19 cellular contexts compared by ENCODE assay signal in genomic region chr17:47238321-47239010, GRCh38. TPM values are rescaled to one million over a fixed set of nuclear protein-coding genes. Genes with fewer than 3 reads are reported as not detected.
A peak's percentile ranks its signal among the peaks of the same experiment; 100 is the strongest.
DNase-seq lines count a peak whose midpoint lies in the region; ATAC-seq, FAIRE-seq and TF ChIP-seq lines count a peak whose summit lies in the region.
"Had no signal": no experiment of that assay in that cellular context is flagged by ENCODE, and none has a peak within 500 bp of the region (broad histone marks: within the 10 kb centered on the region; RNA-seq: fewer than 3 reads in every experiment).

No MANE protein-coding gene starts in this region.

- H3K4me3 ChIP-seq in left ventricle myocardium inferior (no peak overlapping the region), H7 (ENCODE audit: insufficient read depth, low read depth, low read length) (no peak overlapping the region), H1 (ENCODE audit: extremely low read depth in 1 of 4, insufficient read depth in 2 of 4, low read depth in 3 of 4, low read length in 4 of 4) (no peak overlapping the region), Karpas-422 (ENCODE audit: low read length) (no peak overlapping the region)
- H3K4me3 ChIP-seq: A549, GM23338 had no signal

- no peak overlapping the region for H3K14ac ChIP-seq in H1 (ENCODE audit: insufficient read length)

- H3K4ac ChIP-seq in H1 (replicated peaks; ENCODE audit: insufficient read length, low read depth, low read length): no peak overlapping the region

- no peaks in the 10 kb centered on the region for H3K36me3 Mint-ChIP-seq in stimulated activated memory B cell treated with anti-CD40 and anti-IgM and Interleukin-4, amounts not matched to agents 10 μg/mL and 1 μg/mL and 100 μg/mL, for 72 hours
- H3K36me3 Mint-ChIP-seq: CD8-positive, alpha-beta T cell; IgD-negative memory B cell had no signal

- no peak overlapping the region for H2AFZ ChIP-seq in H1 (ENCODE audit: low read length)
- H2AFZ ChIP-seq in Karpas-422 (ENCODE audit: low read length): no peak overlapping the region
- H2AFZ ChIP-seq: GM23338 had no signal

- no peak overlapping the region for H3K4me3 Mint-ChIP-seq in stimulated activated memory B cell treated with anti-CD40 and anti-IgM and Interleukin-4, amounts not matched to agents 10 μg/mL and 1 μg/mL and 100 μg/mL, for 72 hours
- H3K4me3 Mint-ChIP-seq: CD8-positive, alpha-beta T cell; GM23338; H9; IgD-negative memory B cell had no signal

- no peaks in the 10 kb centered on the region for H3K27me3 Mint-ChIP-seq in stimulated activated memory B cell treated with anti-CD40 and anti-IgM and Interleukin-4, amounts not matched to agents 10 μg/mL and 1 μg/mL and 100 μg/mL, for 72 hours
- H3K27me3 Mint-ChIP-seq: IgD-negative memory B cell had no signal

- no peaks in the 10 kb centered on the region for H3K23me2 ChIP-seq in H1 (ENCODE audit: low read depth, low read length)

- no peak overlapping the region for H2BK12ac ChIP-seq in H1 (ENCODE audit: low read depth, low read length)

- peaks cover 21% of the 10 kb centered on the region for H3K4me1 Mint-ChIP-seq in stimulated activated memory B cell treated with anti-CD40 and anti-IgM and Interleukin-4, amounts not matched to agents 10 μg/mL and 1 μg/mL and 100 μg/mL, for 72 hours
- H3K4me1 Mint-ChIP-seq: GM23338, H9 had no signal

- H3K27ac ChIP-seq in left ventricle myocardium inferior (replicated peaks): no peak overlapping the region
- no peak overlapping the region for H3K27ac ChIP-seq in H1 (ENCODE audit: low read depth, low read length)
- H3K27ac ChIP-seq in Karpas-422 (ENCODE audit: low read length): no peak overlapping the region
- H3K27ac ChIP-seq: 22Rv1 had no signal

- H2BK20ac ChIP-seq in H1 (ENCODE audit: low read length): no peak overlapping the region

- ATAC-seq in Right ventricle myocardium inferior: no peak
- peak; percentile 25 for ATAC-seq in stimulated activated memory B cell treated with anti-CD40 and anti-IgM and Interleukin-4, amounts not matched to agents 10 μg/mL and 1 μg/mL and 100 μg/mL, for 72 hours
- ATAC-seq in HG03378 (IDR thresholded peaks at IDR 0.05; ENCODE audit: unreplicated experiment): no peak
- ATAC-seq in HG03469 (IDR thresholded peaks at IDR 0.05; ENCODE audit: unreplicated experiment): no peak
- ATAC-seq: CD8-positive, alpha-beta T cell; GM23338 had no signal

- H3K23ac ChIP-seq in H1 (ENCODE audit: insufficient read length): no peak overlapping the region

- no peak overlapping the region for H3K27ac Mint-ChIP-seq in stimulated activated memory B cell treated with anti-CD40 and anti-IgM and Interleukin-4, amounts not matched to agents 10 μg/mL and 1 μg/mL and 100 μg/mL, for 72 hours
- H3K27ac Mint-ChIP-seq: CD8-positive, alpha-beta T cell; GM23338; H9; IgD-negative memory B cell had no signal

- H3K4me2 ChIP-seq in H1 (ENCODE audit: insufficient read depth in 1 of 2, low read depth in 2 of 2, low read length in 2 of 2) (no peak overlapping the region), Karpas-422 (ENCODE audit: low read depth, low read length, poor library complexity, severe bottlenecking) (no peak overlapping the region)
- H3K4me2 ChIP-seq: A549, GM23338 had no signal

- no peak overlapping the region; the same call in 1 of the 2 replicates for H2BK5ac ChIP-seq in H1 (ENCODE audit: low read depth, low read length)

- H4K5ac ChIP-seq in H1 (ENCODE audit: insufficient read length, low read depth, low read length): no peak overlapping the region

- H2BK120ac ChIP-seq in H1 (replicated peaks; ENCODE audit: low read depth, low read length): no peak overlapping the region

- no peak overlapping the region for H3K9ac ChIP-seq in H1 (replicated peaks in 1 of 4; ENCODE audit: extremely low read depth in 1 of 4, low read depth in 3 of 4, low read length in 3 of 4)
- no peak overlapping the region for H3K9ac ChIP-seq in Karpas-422 (ENCODE audit: low read length)

- H3K18ac ChIP-seq in H1 (ENCODE audit: extremely low read depth, low read length): no peak overlapping the region; the same call in 1 of the 2 replicates

- no peaks in the 10 kb centered on the region for H3K27me3 ChIP-seq in left ventricle myocardium inferior (ENCODE audit: low read depth)
- no peaks in the 10 kb centered on the region; the same call in 1 of the 2 replicates for H3K27me3 ChIP-seq in H7 (ENCODE audit: control insufficient read depth, insufficient read depth, low read length)
- H3K27me3 ChIP-seq in H1 (replicated peaks in 1 of 4; ENCODE audit: control insufficient read depth in 3 of 4, extremely low read depth in 1 of 4, insufficient read depth in 3 of 4, low read length in 3 of 4): 0 out of 7 replicates have a peak, but pooled peaks cover 0 to under 1% (median 0%) of the 10 kb centered on the region in 4 experiments
- H3K27me3 ChIP-seq in Karpas-422 (ENCODE audit: low read length): no peaks in the 10 kb centered on the region

- no peak overlapping the region for H2BK15ac ChIP-seq in H1 (ENCODE audit: low read length)

- POLR2A ChIA-PET in H1 (lab: Charles Lee; ENCODE audit: partially characterized antibody): interaction anchor here (0.8 kb wide), 1 partner anchor 24 kb away, joined by 3 read pairs; no protein-coding TSS in a partner anchor

- H2AK5ac ChIP-seq in H1 (ENCODE audit: low read depth, low read length): no peak overlapping the region

- TF ChIP-seq POLR2A in H1 (IDR thresholded peaks at IDR 0.05; ENCODE audit: control extremely low read depth in 1 of 2, low read depth in 2 of 2, low read length in 2 of 2): no peak

- H3K79me2 ChIP-seq in H1 (ENCODE audit: control insufficient read depth in 1 of 2, insufficient read depth in 2 of 2, low read length in 2 of 2) (no peaks in the 10 kb centered on the region), Karpas-422 (ENCODE audit: low read length) (no peaks in the 10 kb centered on the region)

- WGBS in H1 (ENCODE audit: extremely low coverage in 1 of 2, insufficient coverage in 1 of 2, insufficient read length in 1 of 2, insufficient replicate concordance in 2 of 2, low coverage in 1 of 2, low lambda C conversion rate in 2 of 2, missing lambda C conversion rate in 1 of 2), 2 experiments: 88% methylated on average over 25 of the region's 29 CpGs; no CpG with 5 or more reads in 1 of the 2 experiments

- H3K4me1 ChIP-seq in left ventricle myocardium inferior: peaks cover 27% of the 10 kb centered on the region
- H3K4me1 ChIP-seq in H1 (replicated peaks in 1 of 4; ENCODE audit: control insufficient read depth in 3 of 4, insufficient read depth in 4 of 4, low read length in 3 of 4): no peaks in the 10 kb centered on the region
- peaks cover 20% of the 10 kb centered on the region for H3K4me1 ChIP-seq in Karpas-422 (ENCODE audit: low read length)

- no peak overlapping the region for H3K56ac ChIP-seq in H1 (replicated peaks; ENCODE audit: insufficient read length, low read depth, low read length)

- CTCF ChIA-PET in H1 (lab: Charles Lee; ENCODE audit: partially characterized antibody): interaction anchor here (6.6 kb wide), 1 partner anchor 75 kb away, joined by 39 read pairs; no protein-coding TSS in a partner anchor

- no peak for FAIRE-seq in H1 (lab: Jason Lieb, UNC)
- FAIRE-seq: A549, HTR-8/SVneo had no signal

- no peak for TF ChIP-seq CTCF in left ventricle myocardium inferior (IDR thresholded peaks at IDR 0.05; ENCODE audit: borderline replicate concordance)
- no peak for TF ChIP-seq CTCF in H1 (IDR thresholded peaks at IDR 0.05; ENCODE audit: control extremely low read depth in 1 of 3, insufficient read depth in 1 of 3, low read depth in 1 of 3, low read length in 3 of 3)

- H3K36me3 ChIP-seq in left ventricle myocardium inferior: no peaks in the 10 kb centered on the region
- no peaks in the 10 kb centered on the region for H3K36me3 ChIP-seq in H7 (replicated peaks; ENCODE audit: control insufficient read depth, insufficient read depth, low read length)
- H3K36me3 ChIP-seq in H1 (ENCODE audit: control insufficient read depth in 2 of 4, insufficient read depth in 4 of 4, low read length in 3 of 4): no peaks in the 10 kb centered on the region
- H3K36me3 ChIP-seq in Karpas-422 (ENCODE audit: insufficient read depth, low read length): no peaks in the 10 kb centered on the region

- H3K79me1 ChIP-seq in H1 (ENCODE audit: low read depth, low read length): no peaks in the 10 kb centered on the region

- no peaks in the 10 kb centered on the region for H3K9me3 Mint-ChIP-seq in stimulated activated memory B cell treated with anti-CD40 and anti-IgM and Interleukin-4, amounts not matched to agents 10 μg/mL and 1 μg/mL and 100 μg/mL, for 72 hours
- H3K9me3 Mint-ChIP-seq: CD8-positive, alpha-beta T cell; H9; IgD-negative memory B cell had no signal

- no peak overlapping the region for H4K91ac ChIP-seq in H1 (replicated peaks; ENCODE audit: insufficient read length, low read length)

- 0 out of 2 replicates have a peak overlapping the region, but pooled peaks have one; percentile 35 for H4K8ac ChIP-seq in H1 (ENCODE audit: extremely low read depth, insufficient read depth, low read length)

- no peak for TF ChIP-seq EP300 in H1 (IDR thresholded peaks at IDR 0.05; ENCODE audit: borderline replicate concordance in 1 of 2, low read depth in 2 of 2, low read length in 2 of 2)

- TF ChIP-seq RAD21 in H1 (IDR thresholded peaks at IDR 0.05 in 1 of 2, conservative IDR thresholded peaks at IDR 0.05 in 1 of 2; ENCODE audit: low read depth in 2 of 2, low read length in 2 of 2): no peak

- intact Hi-C loops in Right ventricle myocardium inferior (cut with DNase I): no loop called here
- intact Hi-C loops in left ventricle myocardium inferior (cut with micrococcal nuclease): loop anchor here (10.0 kb wide), 1 partner anchor 376 kb away; no protein-coding TSS in a partner anchor

- peak; percentile 48 for DNase-seq in Right ventricle myocardium inferior (ENCODE audit: missing footprints)
- no peak for DNase-seq in left ventricle myocardium inferior
- peak; percentile 51 for DNase-seq in H7
- no peak for DNase-seq in H1 (ENCODE audit: low read depth in 1 of 2, low spot score in 2 of 2)
- no peak for DNase-seq in Karpas-422
- DNase-seq: AML-193; Calu3; CD8-positive, alpha-beta T cell; DMS79 treated with DMSO at 0.1 percent for 48 hours; GF-D8; H9 had no signal

- no peaks in the 10 kb centered on the region for H4K20me1 ChIP-seq in H1 (replicated peaks in 1 of 2; ENCODE audit: control insufficient read depth in 1 of 2, insufficient read depth in 2 of 2, low read length in 2 of 2)
- no peaks in the 10 kb centered on the region for H4K20me1 ChIP-seq in Karpas-422 (ENCODE audit: insufficient read depth, low read depth, low read length)

- H3K9me2 ChIP-seq in Karpas-422 (replicated peaks; ENCODE audit: insufficient read depth, low read length): no peaks in the 10 kb centered on the region

- H3K9me3 ChIP-seq in left ventricle myocardium inferior (replicated peaks) (no peaks in the 10 kb centered on the region), H1 (ENCODE audit: insufficient read depth in 2 of 2, low read depth in 1 of 2, low read length in 1 of 2) (no peaks in the 10 kb centered on the region), Karpas-422 (ENCODE audit: low read length) (no peaks in the 10 kb centered on the region)
- H3K9me3 ChIP-seq: A549 had no signal

RNA-seq across cellular contexts. Expression of gene ITGB3, which starts 15.2 kb away (rescaled TPM):
- total RNA-seq in Right ventricle myocardium inferior (3.8 TPM), left ventricle myocardium inferior (3.3 TPM)
- 0.07 and 0.35 TPM in 2 replicates for total RNA-seq in H7 (2014; rRNA removed; shearing (Covaris generic))
- total RNA-seq in H1 (2021; fragmentation: NEBNext Ultra II Directional; extraction: Animal tissue kit (Norgen Biotek cat#: 25700)): 0.09 TPM in 1 of 2 replicates, not detected in the other
- polyA plus RNA-seq in H1 (2011; rRNA removed): 0.08 and 0.09 TPM in 2 replicates
- 0.10 TPM for polyA plus RNA-seq in H1 (2011; cell fraction: cytosol; rRNA removed)
- 0.14 TPM for polyA plus RNA-seq in H1 (2011; cell fraction: nucleus; rRNA removed)
- polyA plus RNA-seq in H1 (2012, experiment 1 of 2): 0.07 to 0.31 TPM (median 0.17 TPM) in 4 replicates
- 0.04 TPM for polyA plus RNA-seq in H1 (2012, experiment 2 of 2)
- polyA plus RNA-seq in H1 (2013, experiment 1 of 2): 0.02 TPM
- 0.09 TPM for polyA plus RNA-seq in H1 (2013, experiment 2 of 2)
- polyA minus RNA-seq in H1 (2011; rRNA and poly(A)+ RNA removed): 0.16 and 0.46 TPM in 2 replicates
- polyA minus RNA-seq in H1 (2011; cell fraction: cytosol; rRNA and poly(A)+ RNA removed): not detected
- 0.30 TPM for polyA minus RNA-seq in H1 (2011; cell fraction: nucleus; rRNA and poly(A)+ RNA removed)
- total RNA-seq in Karpas-422 (2014; rRNA removed; shearing (Covaris generic); ENCODE audit: low replicate concordance): 16.4 and 19.6 TPM in 2 replicates
- total RNA-seq: CD8-positive, alpha-beta T cell; H9 had no signal
- polyA plus RNA-seq: GM23338 had no signal

RNA-seq across cellular contexts. Expression of gene MYL4, which starts 29.3 kb away (rescaled TPM):
- 322 TPM for total RNA-seq in Right ventricle myocardium inferior
- 809 TPM for total RNA-seq in left ventricle myocardium inferior
- not detected in 2 replicates for total RNA-seq in H7 (2014; rRNA removed; shearing (Covaris generic))
- total RNA-seq in H1 (2021; fragmentation: NEBNext Ultra II Directional; extraction: Animal tissue kit (Norgen Biotek cat#: 25700)): not detected in 2 replicates
- polyA plus RNA-seq in H1 (2011; rRNA removed): 0.12 and 0.13 TPM in 2 replicates
- 0.14 TPM for polyA plus RNA-seq in H1 (2011; cell fraction: cytosol; rRNA removed)
- 0.20 TPM for polyA plus RNA-seq in H1 (2011; cell fraction: nucleus; rRNA removed)
- polyA plus RNA-seq in H1 (2012, experiment 1 of 2): 0.44 to 0.55 TPM in 2 of 4 replicates, not detected in the others
- polyA plus RNA-seq in H1 (2012, experiment 2 of 2): 0.71 TPM
- polyA plus RNA-seq in H1 (2013, experiment 1 of 2): not detected
- polyA plus RNA-seq in H1 (2013, experiment 2 of 2): 0.06 TPM
- polyA minus RNA-seq in H1 (2011; rRNA and poly(A)+ RNA removed): not detected in 2 replicates
- polyA minus RNA-seq in H1 (2011; cell fraction: cytosol; rRNA and poly(A)+ RNA removed): not detected
- polyA minus RNA-seq in H1 (2011; cell fraction: nucleus; rRNA and poly(A)+ RNA removed): not detected
- 3.7 and 6.0 TPM in 2 replicates for total RNA-seq in Karpas-422 (2014; rRNA removed; shearing (Covaris generic); ENCODE audit: low replicate concordance)
- total RNA-seq: Calu3; CD8-positive, alpha-beta T cell; GM23338 had no signal
- polyA plus RNA-seq: A549, IgD-negative memory B cell had no signal

RNA-seq across cellular contexts. Expression of gene CDC27, which starts 49.4 kb away (rescaled TPM):
- 88.9 TPM for total RNA-seq in Right ventricle myocardium inferior
- 92.4 TPM for total RNA-seq in left ventricle myocardium inferior
- 45.9 and 67.7 TPM in 2 replicates for total RNA-seq in H7 (2014; rRNA removed; shearing (Covaris generic))
- total RNA-seq in H1 (2021; fragmentation: NEBNext Ultra II Directional; extraction: Animal tissue kit (Norgen Biotek cat#: 25700)): 87.5 and 93.7 TPM in 2 replicates
- 26.0 and 41.9 TPM in 2 replicates for polyA plus RNA-seq in H1 (2011; rRNA removed)
- 26.0 TPM for polyA plus RNA-seq in H1 (2011; cell fraction: cytosol; rRNA removed)
- 24.5 TPM for polyA plus RNA-seq in H1 (2011; cell fraction: nucleus; rRNA removed)
- 35.1 to 55.5 TPM (median 51.0 TPM) in 4 replicates for polyA plus RNA-seq in H1 (2012, experiment 1 of 2)
- 2.2 TPM for polyA plus RNA-seq in H1 (2012, experiment 2 of 2)
- 33.0 TPM for polyA plus RNA-seq in H1 (2013, experiment 1 of 2)
- 35.1 TPM for polyA plus RNA-seq in H1 (2013, experiment 2 of 2)
- polyA minus RNA-seq in H1 (2011; rRNA and poly(A)+ RNA removed): 111 and 136 TPM in 2 replicates
- polyA minus RNA-seq in H1 (2011; cell fraction: cytosol; rRNA and poly(A)+ RNA removed): 56.9 TPM
- 54.4 TPM for polyA minus RNA-seq in H1 (2011; cell fraction: nucleus; rRNA and poly(A)+ RNA removed)
- total RNA-seq in Karpas-422 (2014; rRNA removed; shearing (Covaris generic); ENCODE audit: low replicate concordance): 81.7 and 146 TPM in 2 replicates

Comparison
In these comparisons a context has a peak if more than half of its experiments do, and no peak if none do; other contexts are left out.
1. DNase-seq: peak in Right ventricle myocardium inferior (single experiment) and H7 (single experiment); none in left ventricle myocardium inferior (single experiment), H1 (0 of 2) and Karpas-422 (single experiment).
2. RNA of gene MYL4, which starts 29.3 kb away (total RNA-seq): 809 TPM in left ventricle myocardium inferior (single experiment) and 322 TPM in Right ventricle myocardium inferior (single experiment); 3.7 to 6.0 TPM in Karpas-422, not detected in H7 and not detected in H1; every median in the first group is over 10 times any median in the second.